ENCODE assay signal across 2 cellular contexts in genomic region chr3:122677261-122677660, GRCh38.
A peak's percentile ranks its signal among the peaks of the same experiment; 100 is the strongest.
TF ChIP-seq lines count a peak whose summit lies in the region.

No MANE protein-coding gene starts in this region.

TF ChIP-seq in HepG2, 621 proteins besides CTCF, POLR2A, EP300 and RAD21:
- TF ChIP-seq, protein P1, sequence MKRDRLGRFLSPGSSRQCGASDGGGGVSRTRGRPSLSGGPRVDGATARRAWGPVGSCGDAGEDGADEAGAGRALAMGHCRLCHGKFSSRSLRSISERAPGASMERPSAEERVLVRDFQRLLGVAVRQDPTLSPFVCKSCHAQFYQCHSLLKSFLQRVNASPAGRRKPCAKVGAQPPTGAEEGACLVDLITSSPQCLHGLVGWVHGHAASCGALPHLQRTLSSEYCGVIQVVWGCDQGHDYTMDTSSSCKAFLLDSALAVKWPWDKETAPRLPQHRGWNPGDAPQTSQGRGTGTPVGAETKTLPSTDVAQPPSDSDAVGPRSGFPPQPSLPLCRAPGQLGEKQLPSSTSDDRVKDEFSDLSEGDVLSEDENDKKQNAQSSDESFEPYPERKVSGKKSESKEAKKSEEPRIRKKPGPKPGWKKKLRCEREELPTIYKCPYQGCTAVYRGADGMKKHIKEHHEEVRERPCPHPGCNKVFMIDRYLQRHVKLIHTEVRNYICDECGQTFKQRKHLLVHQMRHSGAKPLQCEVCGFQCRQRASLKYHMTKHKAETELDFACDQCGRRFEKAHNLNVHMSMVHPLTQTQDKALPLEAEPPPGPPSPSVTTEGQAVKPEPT (CRISPR knock-in tag; IDR thresholded peaks at IDR 0.05; ENCODE audit: low read depth) = no peak
- peak; percentile 8 to 48; a peak in 2 of 4 replicates for TF ChIP-seq MAFK (conservative IDR thresholded peaks at IDR 0.05 in 1 of 2, IDR thresholded peaks at IDR 0.05 in 1 of 2; ENCODE audit: low read length in 2 of 2)

TF ChIP-seq in K562, 482 proteins besides CTCF, POLR2A, EP300 and RAD21:
- TF ChIP-seq ZKSCAN3 (CRISPR knock-in tag; IDR thresholded peaks at IDR 0.05) (no peak), ZBTB2 (IDR thresholded peaks at IDR 0.05) (no peak), SRSF9 (IDR thresholded peaks at IDR 0.05; ENCODE audit: borderline replicate concordance, low read depth, low read length) (no peak), ZNF316 (IDR thresholded peaks at IDR 0.05) (peak; percentile 31; the same call in 1 of the 2 replicates), PTRF (tag; IDR thresholded peaks at IDR 0.05) (no peak), PRMT5 (CRISPR knock-in tag; IDR thresholded peaks at IDR 0.05) (no peak), ZNF707 (CRISPR knock-in tag; conservative IDR thresholded peaks at IDR 0.05) (no peak)
